Comparison of ENCODE assay signal across 1 cellular context in genomic region chr9:121942313-121942712, GRCh38.
TF ChIP-seq lines count a peak whose summit lies in the region.

No MANE protein-coding gene starts in this region.

TF ChIP-seq in H1, 55 proteins besides CTCF, POLR2A, EP300 and RAD21:
- TF ChIP-seq ZNF274 (IDR thresholded peaks at IDR 0.05; ENCODE audit: borderline replicate concordance, extremely low read depth, low read length), result no peak
- TF ChIP-seq MAX (IDR thresholded peaks at IDR 0.05), result no peak
- no peak for TF ChIP-seq ATF3 (IDR thresholded peaks at IDR 0.05; ENCODE audit: insufficient read depth, low read depth, low read length)
- no peak for TF ChIP-seq SP2 (IDR thresholded peaks at IDR 0.05; ENCODE audit: low read length)
- TF ChIP-seq CTBP2 (IDR thresholded peaks at IDR 0.05; ENCODE audit: borderline replicate concordance, insufficient read depth, insufficient read length, low read length), result no peak
- TF ChIP-seq CBX5 (IDR thresholded peaks at IDR 0.05; ENCODE audit: low read depth, low read length), result no peak
- TF ChIP-seq CBX8 (IDR thresholded peaks at IDR 0.05; ENCODE audit: borderline replicate concordance, low read depth, low read length), result no peak
- no peak for TF ChIP-seq FOSL1 (IDR thresholded peaks at IDR 0.05; ENCODE audit: insufficient read depth, low read depth, low read length)
- TF ChIP-seq SP1 (IDR thresholded peaks at IDR 0.05; ENCODE audit: low read depth, low read length), result no peak
- TF ChIP-seq JUN (IDR thresholded peaks at IDR 0.05; ENCODE audit: low read depth, low read length), result no peak
